Comparison of ENCODE assay signal across 1 cellular context in the genomic region with DNA sequence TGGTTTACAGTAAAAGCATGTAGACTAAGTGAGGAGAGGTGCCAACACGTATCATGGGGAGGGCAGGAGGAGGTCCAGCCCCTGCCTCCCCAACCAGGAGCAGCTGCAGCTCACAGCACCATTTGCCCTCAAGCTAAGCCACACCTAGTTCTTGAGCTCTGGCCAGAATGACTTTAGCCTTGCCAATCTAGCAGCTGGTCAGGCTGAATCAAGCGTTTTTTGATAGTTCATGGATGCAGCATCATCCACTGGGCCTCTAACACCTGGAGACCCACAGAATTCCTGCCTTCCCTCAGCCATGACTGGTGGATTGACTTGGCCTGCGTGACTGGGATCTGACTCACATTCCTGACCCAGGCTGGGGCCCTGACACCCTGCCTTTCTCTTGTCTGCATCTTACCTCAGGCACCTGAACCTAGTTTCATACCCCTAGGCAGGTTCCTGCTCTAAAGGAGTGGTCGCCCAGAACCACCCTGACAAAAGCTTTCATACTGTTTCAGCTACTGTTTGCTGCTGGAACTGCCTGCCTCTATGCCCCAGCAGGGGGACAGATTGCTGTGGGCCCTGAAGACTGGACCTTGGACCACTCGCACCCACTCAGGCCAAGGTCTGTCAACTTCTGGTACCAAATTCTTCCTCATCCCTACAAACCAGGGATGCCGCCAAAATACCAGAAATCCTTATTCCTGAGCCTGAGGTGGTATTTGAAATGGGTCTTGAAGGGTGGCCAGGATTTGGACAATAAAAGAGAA.
TF ChIP-seq lines count a peak whose summit lies in the region.

No MANE protein-coding gene starts in this region.

TF ChIP-seq in HepG2, 621 proteins besides CTCF, POLR2A, EP300 and RAD21 (continued from another document):
- TF ChIP-seq ZNF652 (CRISPR knock-in tag; IDR thresholded peaks at IDR 0.05; ENCODE audit: borderline replicate concordance, low read depth) (no peak), ZNF609 (CRISPR knock-in tag; IDR thresholded peaks at IDR 0.05; ENCODE audit: borderline replicate concordance) (no peak), ZNF777 (CRISPR knock-in tag; IDR thresholded peaks at IDR 0.05) (no peak), ZNF550 (CRISPR knock-in tag; IDR thresholded peaks at IDR 0.05; ENCODE audit: borderline replicate concordance) (no peak), ZNF234 (CRISPR knock-in tag; conservative IDR thresholded peaks at IDR 0.05) (no peak), HNF4G (IDR thresholded peaks at IDR 0.05; ENCODE audit: borderline replicate concordance, low read depth, low read length) (0 out of 2 replicates have a peak, but pooled peaks have one; percentile 33), HNF4G (CRISPR knock-in tag; IDR thresholded peaks at IDR 0.05; ENCODE audit: borderline replicate concordance, low read depth) (no peak), ZNF790 (CRISPR knock-in tag; IDR thresholded peaks at IDR 0.05; ENCODE audit: borderline replicate concordance) (no peak), ZNF703 (CRISPR knock-in tag; IDR thresholded peaks at IDR 0.05; ENCODE audit: borderline replicate concordance) (no peak), NCOA2 (CRISPR knock-in tag; IDR thresholded peaks at IDR 0.05) (no peak), ZNF136 (CRISPR knock-in tag; IDR thresholded peaks at IDR 0.05; ENCODE audit: low read depth) (no peak), GPN1 (CRISPR knock-in tag; IDR thresholded peaks at IDR 0.05; ENCODE audit: borderline replicate concordance) (no peak), MYC (CRISPR knock-in tag; IDR thresholded peaks at IDR 0.05; ENCODE audit: borderline replicate concordance) (no peak), ZBTB4 (CRISPR knock-in tag; IDR thresholded peaks at IDR 0.05; ENCODE audit: borderline replicate concordance) (peak; percentile 69; the same call in 1 of the 2 replicates), ZNF737 (CRISPR knock-in tag; IDR thresholded peaks at IDR 0.05; ENCODE audit: borderline replicate concordance) (no peak), DMAP1 (CRISPR knock-in tag; IDR thresholded peaks at IDR 0.05) (no peak), BHLHE40 (IDR thresholded peaks at IDR 0.05; ENCODE audit: low read length) (no peak), ATF4 (CRISPR knock-in tag; IDR thresholded peaks at IDR 0.05) (no peak), IRF1 (CRISPR knock-in tag; IDR thresholded peaks at IDR 0.05; ENCODE audit: low read depth) (no peak), UBTF (CRISPR knock-in tag; IDR thresholded peaks at IDR 0.05) (0 out of 2 replicates have a peak, but pooled peaks have one; percentile 17), ZNF383 (CRISPR knock-in tag; IDR thresholded peaks at IDR 0.05; ENCODE audit: borderline replicate concordance) (no peak)
- TF ChIP-seq, protein P1, sequence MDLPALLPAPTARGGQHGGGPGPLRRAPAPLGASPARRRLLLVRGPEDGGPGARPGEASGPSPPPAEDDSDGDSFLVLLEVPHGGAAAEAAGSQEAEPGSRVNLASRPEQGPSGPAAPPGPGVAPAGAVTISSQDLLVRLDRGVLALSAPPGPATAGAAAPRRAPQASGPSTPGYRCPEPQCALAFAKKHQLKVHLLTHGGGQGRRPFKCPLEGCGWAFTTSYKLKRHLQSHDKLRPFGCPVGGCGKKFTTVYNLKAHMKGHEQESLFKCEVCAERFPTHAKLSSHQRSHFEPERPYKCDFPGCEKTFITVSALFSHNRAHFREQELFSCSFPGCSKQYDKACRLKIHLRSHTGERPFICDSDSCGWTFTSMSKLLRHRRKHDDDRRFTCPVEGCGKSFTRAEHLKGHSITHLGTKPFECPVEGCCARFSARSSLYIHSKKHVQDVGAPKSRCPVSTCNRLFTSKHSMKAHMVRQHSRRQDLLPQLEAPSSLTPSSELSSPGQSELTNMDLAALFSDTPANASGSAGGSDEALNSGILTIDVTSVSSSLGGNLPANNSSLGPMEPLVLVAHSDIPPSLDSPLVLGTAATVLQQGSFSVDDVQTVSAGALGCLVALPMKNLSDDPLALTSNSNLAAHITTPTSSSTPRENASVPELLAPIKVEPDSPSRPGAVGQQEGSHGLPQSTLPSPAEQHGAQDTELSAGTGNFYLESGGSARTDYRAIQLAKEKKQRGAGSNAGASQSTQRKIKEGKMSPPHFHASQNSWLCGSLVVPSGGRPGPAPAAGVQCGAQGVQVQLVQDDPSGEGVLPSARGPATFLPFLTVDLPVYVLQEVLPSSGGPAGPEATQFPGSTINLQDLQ (CRISPR knock-in tag; IDR thresholded peaks at IDR 0.05), result no peak
- TF ChIP-seq, protein P2, sequence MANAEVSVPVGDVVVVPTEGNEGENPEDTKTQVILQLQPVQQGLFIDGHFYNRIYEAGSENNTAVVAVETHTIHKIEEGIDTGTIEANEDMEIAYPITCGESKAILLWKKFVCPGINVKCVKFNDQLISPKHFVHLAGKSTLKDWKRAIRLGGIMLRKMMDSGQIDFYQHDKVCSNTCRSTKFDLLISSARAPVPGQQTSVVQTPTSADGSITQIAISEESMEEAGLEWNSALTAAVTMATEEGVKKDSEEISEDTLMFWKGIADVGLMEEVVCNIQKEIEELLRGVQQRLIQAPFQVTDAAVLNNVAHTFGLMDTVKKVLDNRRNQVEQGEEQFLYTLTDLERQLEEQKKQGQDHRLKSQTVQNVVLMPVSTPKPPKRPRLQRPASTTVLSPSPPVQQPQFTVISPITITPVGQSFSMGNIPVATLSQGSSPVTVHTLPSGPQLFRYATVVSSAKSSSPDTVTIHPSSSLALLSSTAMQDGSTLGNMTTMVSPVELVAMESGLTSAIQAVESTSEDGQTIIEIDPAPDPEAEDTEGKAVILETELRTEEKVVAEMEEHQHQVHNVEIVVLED (CRISPR knock-in tag; IDR thresholded peaks at IDR 0.05; ENCODE audit: borderline replicate concordance), result no peak
- TF ChIP-seq, protein P3, sequence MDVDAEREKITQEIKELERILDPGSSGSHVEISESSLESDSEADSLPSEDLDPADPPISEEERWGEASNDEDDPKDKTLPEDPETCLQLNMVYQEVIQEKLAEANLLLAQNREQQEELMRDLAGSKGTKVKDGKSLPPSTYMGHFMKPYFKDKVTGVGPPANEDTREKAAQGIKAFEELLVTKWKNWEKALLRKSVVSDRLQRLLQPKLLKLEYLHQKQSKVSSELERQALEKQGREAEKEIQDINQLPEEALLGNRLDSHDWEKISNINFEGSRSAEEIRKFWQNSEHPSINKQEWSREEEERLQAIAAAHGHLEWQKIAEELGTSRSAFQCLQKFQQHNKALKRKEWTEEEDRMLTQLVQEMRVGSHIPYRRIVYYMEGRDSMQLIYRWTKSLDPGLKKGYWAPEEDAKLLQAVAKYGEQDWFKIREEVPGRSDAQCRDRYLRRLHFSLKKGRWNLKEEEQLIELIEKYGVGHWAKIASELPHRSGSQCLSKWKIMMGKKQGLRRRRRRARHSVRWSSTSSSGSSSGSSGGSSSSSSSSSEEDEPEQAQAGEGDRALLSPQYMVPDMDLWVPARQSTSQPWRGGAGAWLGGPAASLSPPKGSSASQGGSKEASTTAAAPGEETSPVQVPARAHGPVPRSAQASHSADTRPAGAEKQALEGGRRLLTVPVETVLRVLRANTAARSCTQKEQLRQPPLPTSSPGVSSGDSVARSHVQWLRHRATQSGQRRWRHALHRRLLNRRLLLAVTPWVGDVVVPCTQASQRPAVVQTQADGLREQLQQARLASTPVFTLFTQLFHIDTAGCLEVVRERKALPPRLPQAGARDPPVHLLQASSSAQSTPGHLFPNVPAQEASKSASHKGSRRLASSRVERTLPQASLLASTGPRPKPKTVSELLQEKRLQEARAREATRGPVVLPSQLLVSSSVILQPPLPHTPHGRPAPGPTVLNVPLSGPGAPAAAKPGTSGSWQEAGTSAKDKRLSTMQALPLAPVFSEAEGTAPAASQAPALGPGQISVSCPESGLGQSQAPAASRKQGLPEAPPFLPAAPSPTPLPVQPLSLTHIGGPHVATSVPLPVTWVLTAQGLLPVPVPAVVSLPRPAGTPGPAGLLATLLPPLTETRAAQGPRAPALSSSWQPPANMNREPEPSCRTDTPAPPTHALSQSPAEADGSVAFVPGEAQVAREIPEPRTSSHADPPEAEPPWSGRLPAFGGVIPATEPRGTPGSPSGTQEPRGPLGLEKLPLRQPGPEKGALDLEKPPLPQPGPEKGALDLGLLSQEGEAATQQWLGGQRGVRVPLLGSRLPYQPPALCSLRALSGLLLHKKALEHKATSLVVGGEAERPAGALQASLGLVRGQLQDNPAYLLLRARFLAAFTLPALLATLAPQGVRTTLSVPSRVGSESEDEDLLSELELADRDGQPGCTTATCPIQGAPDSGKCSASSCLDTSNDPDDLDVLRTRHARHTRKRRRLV (CRISPR knock-in tag; IDR thresholded peaks at IDR 0.05), result no peak
